In the genomic region with DNA sequence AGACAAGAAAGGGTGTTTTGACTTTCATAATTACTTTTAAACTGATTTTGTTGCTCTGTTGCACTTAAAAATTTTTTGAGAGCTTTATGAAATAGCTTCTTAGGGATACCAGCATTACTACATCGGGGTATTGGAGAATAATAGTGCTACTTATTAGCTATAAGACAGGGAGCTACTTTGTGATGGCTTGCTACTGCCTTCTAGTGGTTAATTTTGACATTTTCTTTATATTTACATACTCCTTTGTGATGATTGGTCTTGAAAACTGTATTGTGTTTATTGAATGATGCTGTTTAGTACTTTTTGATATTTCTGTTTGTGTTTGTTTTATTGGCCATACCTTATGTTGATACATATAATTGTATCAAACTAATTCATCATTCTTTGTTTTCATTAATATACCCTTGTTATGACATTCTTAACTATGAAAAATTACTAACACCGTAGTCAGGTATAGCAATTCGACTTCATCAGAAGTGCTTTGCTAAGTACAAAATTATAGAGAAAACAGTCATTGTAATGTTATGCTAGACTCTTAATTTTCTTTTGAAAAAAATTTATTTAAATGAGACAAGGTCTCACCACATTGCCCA, we compare ENCODE assay signal across 8 cellular contexts.
DNase-seq lines count a peak whose midpoint lies in the region; ATAC-seq, FAIRE-seq and TF ChIP-seq lines count a peak whose summit lies in the region.

No MANE protein-coding gene starts in this region.

- no peaks in the 10 kb centered on the region for H3K27me3 Mint-ChIP-seq in activated CD4-positive, alpha-beta T cell treated with anti-CD3 and anti-CD28 coated beads, Interleukin-2, amount 10 ng/mL, durations not matched to agents 7 days and 5 days
- H3K27me3 Mint-ChIP-seq in activated CD4-positive, alpha-beta T cell treated with anti-CD3 and anti-CD28 coated beads, Interleukin-2, amount 10 ng/mL, durations not matched to agents 24 days and 14 days: no peaks in the 10 kb centered on the region

- no peaks in the 10 kb centered on the region for H3K4me1 Mint-ChIP-seq in activated CD4-positive, alpha-beta T cell treated with anti-CD3 and anti-CD28 coated beads, Interleukin-2, amount 10 ng/mL, durations not matched to agents 7 days and 5 days
- H3K4me1 Mint-ChIP-seq in activated CD4-positive, alpha-beta T cell treated with anti-CD3 and anti-CD28 coated beads, Interleukin-2, amount 10 ng/mL, durations not matched to agents 24 days and 14 days: peaks cover 3% of the 10 kb centered on the region

- H3K36me3 ChIP-seq in gastroesophageal sphincter (peaks cover 0 to 3% of the 10 kb centered on the region in 2 donors), prostate gland (no peaks in the 10 kb centered on the region)

- H3K36me3 Mint-ChIP-seq in activated CD4-positive, alpha-beta T cell treated with anti-CD3 and anti-CD28 coated beads, Interleukin-2, amount 10 ng/mL, durations not matched to agents 7 days and 5 days (ENCODE audit: low read depth): no peaks in the 10 kb centered on the region
- no peaks in the 10 kb centered on the region for H3K36me3 Mint-ChIP-seq in activated CD4-positive, alpha-beta T cell treated with anti-CD3 and anti-CD28 coated beads, Interleukin-2, amount 10 ng/mL, durations not matched to agents 24 days and 14 days (ENCODE audit: low read depth)

- no peak for TF ChIP-seq EP300 in gastroesophageal sphincter (IDR thresholded peaks at IDR 0.05)

- H3K4me3 ChIP-seq in gastroesophageal sphincter (no peak overlapping the region), prostate gland (no peak overlapping the region)

- no peaks in the 10 kb centered on the region for H3K9me3 Mint-ChIP-seq in activated CD4-positive, alpha-beta T cell treated with anti-CD3 and anti-CD28 coated beads, Interleukin-2, amount 10 ng/mL, durations not matched to agents 7 days and 5 days
- H3K9me3 Mint-ChIP-seq in activated CD4-positive, alpha-beta T cell treated with anti-CD3 and anti-CD28 coated beads, Interleukin-2, amount 10 ng/mL, durations not matched to agents 24 days and 14 days: no peaks in the 10 kb centered on the region

- intact Hi-C loops in activated CD4-positive, alpha-beta T cell treated with anti-CD3 and anti-CD28 coated beads, Interleukin-2, amount 10 ng/mL, durations not matched to agents 24 days and 14 days (cut with micrococcal nuclease): loop anchor here (2.0 kb wide), 1 partner anchor 142 kb away; no protein-coding TSS in a partner anchor
- intact Hi-C loops in prostate gland (cut with DNase I): loop anchor here (2.0 kb wide), 1 partner anchor 142 kb away; no protein-coding TSS in a partner anchor

- peak; percentile 17 for DNase-seq in activated CD4-positive, alpha-beta T cell treated with anti-CD3 and anti-CD28 coated beads, Interleukin-2, amount 10 ng/mL, durations not matched to agents 7 days and 5 days
- DNase-seq in activated CD4-positive, alpha-beta T cell treated with anti-CD3 and anti-CD28 coated beads, Interleukin-2, amount 10 ng/mL, durations not matched to agents 24 days and 14 days: no peak
- DNase-seq in NCI-H1436 (lab: John Stamatoyannopoulos, UW) (peak; percentile 62), prostate gland (ENCODE audit: low spot score) (no peak), ecto neural progenitor cell (ENCODE audit: low spot score) (no peak)

- peak; percentile 93 for FAIRE-seq in TTC549 (lab: Jason Lieb, UNC)

- H3K9me3 ChIP-seq in gastroesophageal sphincter: no peaks in the 10 kb centered on the region
- no peaks in the 10 kb centered on the region for H3K9me3 ChIP-seq in prostate gland

- H3K4me1 ChIP-seq in gastroesophageal sphincter (peaks cover 20 to 69% (median 24%) of the 10 kb centered on the region in 3 donors), prostate gland (replicated peaks) (no peaks in the 10 kb centered on the region)

- TF ChIP-seq POLR2A in gastroesophageal sphincter (IDR thresholded peaks at IDR 0.05): no peak
- no peak for TF ChIP-seq POLR2A in prostate gland (IDR thresholded peaks at IDR 0.05)

- H3K4me3 Mint-ChIP-seq in activated CD4-positive, alpha-beta T cell treated with anti-CD3 and anti-CD28 coated beads, Interleukin-2, amount 10 ng/mL, durations not matched to agents 7 days and 5 days: no peak overlapping the region
- no peak overlapping the region for H3K4me3 Mint-ChIP-seq in activated CD4-positive, alpha-beta T cell treated with anti-CD3 and anti-CD28 coated beads, Interleukin-2, amount 10 ng/mL, durations not matched to agents 24 days and 14 days

- H3K27me3 ChIP-seq in gastroesophageal sphincter: no peaks in the 10 kb centered on the region
- no peaks in the 10 kb centered on the region for H3K27me3 ChIP-seq in prostate gland (replicated peaks; ENCODE audit: insufficient read depth)

- CTCF ChIA-PET in activated CD4-positive, alpha-beta T cell treated with anti-CD3 and anti-CD28 coated beads, Interleukin-2, amount 10 ng/mL, durations not matched to agents 7 days and 5 days (lab: Charles Lee): interaction anchor here (0.6 to 1.9 kb wide), 13 partner anchors 10 to 385 kb away, joined by 3 to 16 read pairs (median 3); no protein-coding TSS in a partner anchor

- 45 to 46% methylated on average over 3 of the region's 3 CpGs for WGBS in gastroesophageal sphincter (ENCODE audit: low coverage in 1 of 2), 2 donors
- 57% methylated on average over 3 of the region's 3 CpGs for WGBS in prostate gland

- ATAC-seq in gastroesophageal sphincter (no peak), GM19463 (IDR thresholded peaks at IDR 0.05; ENCODE audit: unreplicated experiment) (no peak)

- no peak overlapping the region for H3K27ac Mint-ChIP-seq in activated CD4-positive, alpha-beta T cell treated with anti-CD3 and anti-CD28 coated beads, Interleukin-2, amount 10 ng/mL, durations not matched to agents 7 days and 5 days
- H3K27ac Mint-ChIP-seq in activated CD4-positive, alpha-beta T cell treated with anti-CD3 and anti-CD28 coated beads, Interleukin-2, amount 10 ng/mL, durations not matched to agents 24 days and 14 days: no peak overlapping the region

- H3K27ac ChIP-seq in gastroesophageal sphincter (no peak overlapping the region), prostate gland (no peak overlapping the region)

- TF ChIP-seq CTCF in gastroesophageal sphincter (IDR thresholded peaks at IDR 0.05) (peak; percentile 77 to 83 (median 78)), prostate gland (IDR thresholded peaks at IDR 0.05) (peak; percentile 40 to 88 (median 82))

- POLR2A ChIA-PET in activated CD4-positive, alpha-beta T cell treated with anti-CD3 and anti-CD28 coated beads, Interleukin-2, amount 10 ng/mL, durations not matched to agents 7 days and 5 days (lab: Charles Lee): no interaction called here

Comparison
In these comparisons a context has a peak if more than half of its experiments do, and no peak if none do; other contexts are left out.
1. DNase-seq: peak in activated CD4-positive, alpha-beta T cell treated with anti-CD3 and anti-CD28 coated beads, Interleukin-2, amount 10 ng/mL, durations not matched to agents 7 days and 5 days (single experiment) and NCI-H1436 (single experiment); none in activated CD4-positive, alpha-beta T cell treated with anti-CD3 and anti-CD28 coated beads, Interleukin-2, amount 10 ng/mL, durations not matched to agents 24 days and 14 days (single experiment), prostate gland (single experiment) and ecto neural progenitor cell (single experiment).